Comparison of ENCODE assay signal across 8 cellular contexts in the genomic region with DNA sequence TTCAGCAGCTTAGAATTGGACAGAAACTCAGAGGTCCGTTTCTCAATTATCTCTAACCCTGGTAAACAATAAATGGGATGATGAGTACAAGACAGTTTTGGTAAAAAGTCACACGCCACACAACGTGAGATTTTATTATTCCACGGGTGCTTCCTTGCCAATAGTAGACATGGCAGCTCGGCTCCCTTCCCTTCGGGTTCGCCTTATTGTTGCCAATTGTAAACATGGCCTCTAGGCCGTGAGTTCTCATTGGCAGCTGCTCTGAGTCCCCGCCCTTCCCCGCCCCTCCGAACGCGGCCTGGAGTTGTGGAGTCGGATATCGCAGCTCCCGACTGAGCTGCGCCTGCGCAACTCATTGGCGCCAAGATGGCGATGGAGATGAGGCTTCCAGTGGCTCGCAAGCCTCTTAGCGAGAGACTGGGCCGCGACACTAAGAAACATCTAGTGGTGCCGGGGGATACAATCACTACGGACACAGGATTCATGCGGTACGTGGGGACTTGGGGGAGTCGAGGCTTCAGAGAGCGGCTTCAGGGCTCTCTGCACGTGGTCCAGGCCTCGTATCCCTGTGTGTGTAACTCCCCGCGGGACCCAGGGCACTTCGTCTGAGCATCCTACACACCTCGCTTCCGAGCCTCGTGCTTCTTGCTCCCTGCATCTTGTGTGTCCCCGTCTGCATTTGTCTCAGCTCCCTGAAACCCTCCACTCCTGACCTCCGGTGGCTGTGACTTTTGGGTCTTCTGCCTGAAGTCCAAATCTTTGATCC.
DNase-seq lines count a peak whose midpoint lies in the region; ATAC-seq lines count a peak whose summit lies in the region.

A gene with protein sequence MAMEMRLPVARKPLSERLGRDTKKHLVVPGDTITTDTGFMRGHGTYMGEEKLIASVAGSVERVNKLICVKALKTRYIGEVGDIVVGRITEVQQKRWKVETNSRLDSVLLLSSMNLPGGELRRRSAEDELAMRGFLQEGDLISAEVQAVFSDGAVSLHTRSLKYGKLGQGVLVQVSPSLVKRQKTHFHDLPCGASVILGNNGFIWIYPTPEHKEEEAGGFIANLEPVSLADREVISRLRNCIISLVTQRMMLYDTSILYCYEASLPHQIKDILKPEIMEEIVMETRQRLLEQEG (plus strand): TSS at position 355 of the 766 bp plus-strand sequence. CDS start 12 bp downstream, at position 367.

- no peaks in the 10 kb centered on the region for H3K9me3 Mint-ChIP-seq in central memory CD8-positive, alpha-beta T cell

- H3K4me1 Mint-ChIP-seq in central memory CD8-positive, alpha-beta T cell, result peaks cover 41% of the 10 kb centered on the region

- ATAC-seq in GM19043 (IDR thresholded peaks at IDR 0.05; ENCODE audit: low read depth, unreplicated experiment) (peak; percentile 97), HG03354 (IDR thresholded peaks at IDR 0.05; ENCODE audit: poor library complexity, severe bottlenecking, unreplicated experiment) (peak; percentile 94)
- peak; percentile 98 to 99 for ATAC-seq in activated CD4-positive, CD25-positive, alpha-beta regulatory T cell treated with anti-CD3 and anti-CD28 coated beads, Interleukin-2, amount 50 U/mL, for 24 hours
- ATAC-seq in central memory CD8-positive, alpha-beta T cell (replicated peaks; ENCODE audit: extremely low read depth, poor library complexity, severe bottlenecking), result peak; percentile 100

- DNase-seq in AG20443 (ENCODE audit: low spot score) (peak; percentile 98), NCI-H446 treated with DMSO at 0.1 percent for 48 hours (lab: John Stamatoyannopoulos, UW) (peak; percentile 90), islet precursor cell (peak; percentile 99)
- DNase-seq in central memory CD8-positive, alpha-beta T cell (ENCODE audit: low spot score in 2 of 2), result peak; percentile 74 to 87
- peak; percentile 96 for DNase-seq in stimulated activated CD4-positive, alpha-beta T cell treated with anti-CD3 and anti-CD28 coated beads, Interleukin-12 subunit alpha, Interleukin-12 subunit beta, amount 100 ng/mL, for 4 hours

- H3K36me3 Mint-ChIP-seq in central memory CD8-positive, alpha-beta T cell (ENCODE audit: insufficient read depth), result peaks cover 34% of the 10 kb centered on the region

- peak within 1 kb of the TSS; percentile 95 for H3K4me3 Mint-ChIP-seq in central memory CD8-positive, alpha-beta T cell

- peak within 1 kb of the TSS; percentile 90 for H3K27ac Mint-ChIP-seq in central memory CD8-positive, alpha-beta T cell (ENCODE audit: low read depth)

- no peaks in the 10 kb centered on the region for H3K27me3 Mint-ChIP-seq in central memory CD8-positive, alpha-beta T cell

Comparison
In these comparisons a context has a peak if more than half of its experiments do, and no peak if none do; other contexts are left out.
1. Peak in every context shown above with its lines: DNase-seq and ATAC-seq.